In genomic region chr3:42988566-42988965, GRCh38 we compare ENCODE assay signal across 14 cellular contexts. TPM values are rescaled to one million over a fixed set of nuclear protein-coding genes. Genes with fewer than 3 reads are reported as not detected.
DNase-seq lines count a peak whose midpoint lies in the region; TF ChIP-seq lines count a peak whose summit lies in the region.
"Had no signal": no experiment of that assay in that cellular context is flagged by ENCODE, and none has a peak within 500 bp of the region (broad histone marks: within the 10 kb centered on the region; RNA-seq: fewer than 3 reads in every experiment).

No MANE protein-coding gene starts in this region.

- H3K4ac ChIP-seq in neuronal stem cell (ENCODE audit: low read length), result peak overlapping the region; percentile 26

- H2BK5ac ChIP-seq in neuronal stem cell (ENCODE audit: low read length), result peak overlapping the region; percentile 7

- no peak overlapping the region for H2BK12ac ChIP-seq in neuronal stem cell (ENCODE audit: low read length)

- CTCF ChIA-PET in Caco-2 (lab: Charles Lee), result no interaction called here

- no peak overlapping the region for H3K23ac ChIP-seq in neuronal stem cell (ENCODE audit: low read depth, low read length, poor library complexity)

- H3K4me1 ChIP-seq in neuronal stem cell (ENCODE audit: control insufficient read depth in 2 of 2, insufficient read depth in 1 of 2, low read depth in 1 of 2, low read length in 2 of 2) (peaks cover 0 to 15% of the 10 kb centered on the region in 2 donors), Caco-2 (no peaks in the 10 kb centered on the region)
- H3K4me1 ChIP-seq: BE2C had no signal

- H3K36me3 Mint-ChIP-seq in Caco-2 (ENCODE audit: insufficient read depth, unreplicated experiment), result no peaks in the 10 kb centered on the region
- H3K36me3 Mint-ChIP-seq: CD4-positive, alpha-beta memory T cell had no signal

- peak overlapping the region; percentile 86 for H3K18ac ChIP-seq in neuronal stem cell (ENCODE audit: low read length)

- WGBS in neuronal stem cell (ENCODE audit: extremely low coverage in 2 of 2, insufficient read length in 2 of 2, insufficient replicate concordance in 1 of 2), 2 donors, result no CpG with 5 or more reads among the region's 5 CpGs

- no peak overlapping the region for H3K9ac ChIP-seq in neuronal stem cell (ENCODE audit: low read depth, low read length, poor library complexity)
- H3K9ac ChIP-seq: GM23248 had no signal

- no peak overlapping the region for H2AK5ac ChIP-seq in neuronal stem cell (ENCODE audit: low read depth, low read length)

- H3K36me3 ChIP-seq in neuronal stem cell (replicated peaks in 1 of 2; ENCODE audit: control insufficient read depth in 2 of 2, insufficient read depth in 2 of 2, low read length in 2 of 2) (no peaks in the 10 kb centered on the region), Caco-2 (ENCODE audit: control insufficient read depth, insufficient read depth, low read length) (no peaks in the 10 kb centered on the region)
- H3K36me3 ChIP-seq: BE2C had no signal

- peaks cover 36% of the 10 kb centered on the region for H3K27me3 Mint-ChIP-seq in Caco-2 (ENCODE audit: insufficient read depth, unreplicated experiment)

- no peak overlapping the region for H2AFZ ChIP-seq in neuronal stem cell (ENCODE audit: low read length)
- H2AFZ ChIP-seq: GM23248 had no signal

- H4K91ac ChIP-seq in neuronal stem cell (ENCODE audit: low read depth, low read length, poor library complexity), result no peak overlapping the region

- H3K4me2 ChIP-seq in neuronal stem cell (ENCODE audit: insufficient read depth, low read length, poor library complexity, severe bottlenecking), result no peak overlapping the region

- no peak overlapping the region for H3K4me3 ChIP-seq in neuronal stem cell (ENCODE audit: low read length in 2 of 2)
- no peak overlapping the region for H3K4me3 ChIP-seq in Caco-2 (ENCODE audit: low read depth, low read length)
- H3K4me3 ChIP-seq: GM23248 had no signal

- H4K8ac ChIP-seq in neuronal stem cell (ENCODE audit: low read depth, low read length), result no peak overlapping the region

- H3K14ac ChIP-seq in neuronal stem cell (ENCODE audit: low read length), result no peak overlapping the region

- no TSS peak for BruUV-seq in Caco-2 (replicated peaks; lab: Mats Ljungman, UMichigan)

- H3K27me3 ChIP-seq in layer of hippocampus (ENCODE audit: control insufficient read depth, insufficient read depth, low read length) (no peaks in the 10 kb centered on the region), neuronal stem cell (ENCODE audit: control insufficient read depth in 3 of 3, insufficient read depth in 3 of 3, low read depth in 1 of 3, low read length in 3 of 3) (peaks cover 0 to 22% (median 0%) of the 10 kb centered on the region in 3 experiments), Caco-2 (replicated peaks; ENCODE audit: control insufficient read depth, insufficient read depth, low read length) (no peaks in the 10 kb centered on the region)
- H3K27me3 ChIP-seq: BE2C had no signal

- H2BK15ac ChIP-seq in neuronal stem cell (ENCODE audit: low read length), result no peak overlapping the region

- in situ Hi-C loops in G401 (cut with HindIII; ENCODE audit: low sequenced_read_pairs), result no loop called here

- no peak overlapping the region for H3K4me3 Mint-ChIP-seq in Caco-2 (ENCODE audit: unreplicated experiment)
- H3K4me3 Mint-ChIP-seq: CD4-positive, alpha-beta memory T cell; IgD-negative memory B cell had no signal

- intact Hi-C loops in Caco-2 (cut with micrococcal nuclease; ENCODE audit: unreplicated experiment), result no loop called here

- no peaks in the 10 kb centered on the region for H3K79me1 ChIP-seq in neuronal stem cell (ENCODE audit: low read depth, low read length)

- H3K9me3 ChIP-seq in neuronal stem cell (replicated peaks in 1 of 2; ENCODE audit: control insufficient read depth in 2 of 2, insufficient read depth in 1 of 2, low read depth in 1 of 2, low read length in 2 of 2), result no peaks in the 10 kb centered on the region
- H3K9me3 ChIP-seq in Caco-2, result no peaks in the 10 kb centered on the region
- H3K9me3 ChIP-seq: BE2C had no signal

- DNase-seq in G401 (ENCODE audit: low spot score) (peak; percentile 62), caudate nucleus (lab: John Stamatoyannopoulos, UW) (peak in 7 of 61 donors; percentile 14 to 40 (median 19)), neuronal stem cell (ENCODE audit: low spot score) (no peak), Caco-2 (no peak), T1000 (lab: John Stamatoyannopoulos, UW) (no peak)
- no peak for DNase-seq in effector CD4-positive, alpha-beta T cell
- DNase-seq: BE2C; CD4-positive, alpha-beta memory T cell; COR-L47; GM23248; H7 had no signal

- H3K27ac Mint-ChIP-seq in Caco-2 (ENCODE audit: unreplicated experiment), result no peak overlapping the region
- H3K27ac Mint-ChIP-seq: IgD-negative memory B cell had no signal

- no peaks in the 10 kb centered on the region for H3K4me1 Mint-ChIP-seq in Caco-2 (ENCODE audit: low read depth, unreplicated experiment)
- H3K4me1 Mint-ChIP-seq: CD4-positive, alpha-beta memory T cell; IgD-negative memory B cell had no signal

- no peak overlapping the region for H2BK120ac ChIP-seq in neuronal stem cell (ENCODE audit: low read depth, low read length)

- POLR2A ChIA-PET in Caco-2 (lab: Charles Lee), result no interaction called here

- no peak for TF ChIP-seq CTCF in Caco-2 (IDR thresholded peaks at IDR 0.05; ENCODE audit: insufficient read depth in 1 of 2, low read depth in 1 of 2, low read length in 1 of 2, severe bottlenecking in 1 of 2, unreplicated experiment in 1 of 2)

- H3K27ac ChIP-seq in caudate nucleus (ENCODE audit: low read depth, low read length) (peak overlapping the region; percentile 46), layer of hippocampus (ENCODE audit: low read depth, low read length) (peak overlapping the region; percentile 53), neuronal stem cell (replicated peaks; ENCODE audit: low read length) (no peak overlapping the region)
- H3K27ac ChIP-seq: C4-2B, GM23248 had no signal

- H3K9me3 Mint-ChIP-seq in Caco-2 (ENCODE audit: unreplicated experiment), result no peaks in the 10 kb centered on the region
- H3K9me3 Mint-ChIP-seq: IgD-negative memory B cell had no signal

RNA-seq across cellular contexts. Expression of gene GASK1A, which starts 9.5 kb away (rescaled TPM):
- total RNA-seq in G401 (2014; rRNA removed; shearing (Covaris generic)), result not detected in 2 replicates
- 1.8 TPM for polyA plus RNA-seq in neuronal stem cell (2013, experiment 1 of 2)
- 1.7 TPM for polyA plus RNA-seq in neuronal stem cell (2013, experiment 2 of 2)
- total RNA-seq in Caco-2 (2022), result 0.16 TPM in 1 of 2 replicates, not detected in the other
- total RNA-seq: CD4-positive, alpha-beta memory T cell had no signal
- polyA plus RNA-seq: CD4-positive, alpha-beta memory T cell; IgD-negative memory B cell had no signal
